Comparison of ENCODE assay signal across 15 cellular contexts in the genomic region with DNA sequence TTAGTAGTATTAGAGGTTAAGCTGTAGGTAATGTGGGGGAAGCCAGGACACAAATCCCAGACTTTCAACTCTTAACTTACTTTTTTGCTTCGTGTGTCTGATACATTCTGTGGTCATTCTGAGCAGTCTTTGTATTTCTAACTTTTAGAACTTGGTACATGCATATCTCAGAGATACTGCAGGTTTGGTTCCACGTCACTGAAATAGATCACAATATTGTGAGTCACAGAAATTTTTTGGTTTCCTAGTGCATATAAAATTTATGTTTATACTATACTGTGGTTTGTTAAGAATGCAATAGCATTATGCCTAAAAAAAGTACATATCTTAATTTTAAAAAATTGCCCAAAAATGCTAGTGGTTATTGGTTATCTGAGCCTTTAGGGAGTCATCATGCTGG. TPM values are rescaled to one million over a fixed set of nuclear protein-coding genes. Genes with fewer than 3 reads are reported as not detected.
A peak's percentile ranks its signal among the peaks of the same experiment; 100 is the strongest.
DNase-seq lines count a peak whose midpoint lies in the region; FAIRE-seq and TF ChIP-seq lines count a peak whose summit lies in the region.
"Had no signal": no experiment of that assay in that cellular context is flagged by ENCODE, and none has a peak within 500 bp of the region (broad histone marks: within the 10 kb centered on the region; RNA-seq: fewer than 3 reads in every experiment).

No MANE protein-coding gene starts in this region.

- no peaks in the 10 kb centered on the region for H3K9me3 ChIP-seq in kidney (ENCODE audit: control insufficient read depth in 1 of 2, low read length in 2 of 2)
- H3K9me3 ChIP-seq: BLaER1, Peyer's patch had no signal

- no peak overlapping the region for H3K27ac Mint-ChIP-seq in neural crest cell (ENCODE audit: unreplicated experiment)
- no peak overlapping the region for H3K27ac Mint-ChIP-seq in Calu3 (ENCODE audit: unreplicated experiment)

- H3K4me3 Mint-ChIP-seq in neural crest cell, result peak overlapping the region; percentile 58
- H3K4me3 Mint-ChIP-seq in Calu3 (ENCODE audit: low read depth, unreplicated experiment), result no peak overlapping the region

- no peak overlapping the region for H3K4me3 ChIP-seq in choroid plexus epithelial cell (ENCODE audit: low read depth, low read length)
- no peak overlapping the region for H3K4me3 ChIP-seq in kidney (ENCODE audit: low read length in 2 of 2)
- H3K4me3 ChIP-seq: BLaER1, Peyer's patch had no signal

- no peak overlapping the region for H3K9ac ChIP-seq in kidney (ENCODE audit: low read length in 2 of 2)
- H3K9ac ChIP-seq: BLaER1 had no signal

- no TSS peak for BruUV-seq in Calu3 (replicated peaks; lab: Mats Ljungman, UMichigan)

- CTCF ChIA-PET in Calu3 (lab: Charles Lee), result no interaction called here

- intact Hi-C loops in kidney (cut with DNase I) (no loop called here), Calu3 (cut with micrococcal nuclease; ENCODE audit: unreplicated experiment) (loop anchor here (5.0 kb wide), 1 partner anchor 72 kb away; a partner anchor contains a TSS)

- H3K27me3 Mint-ChIP-seq in neural crest cell (ENCODE audit: low read depth), result no peaks in the 10 kb centered on the region
- H3K27me3 Mint-ChIP-seq in Calu3 (ENCODE audit: unreplicated experiment), result no peaks in the 10 kb centered on the region

- H3K36me3 Mint-ChIP-seq in neural crest cell (ENCODE audit: low read depth) (no peaks in the 10 kb centered on the region), Calu3 (ENCODE audit: insufficient read depth, unreplicated experiment) (peaks cover 47% of the 10 kb centered on the region)

- peaks cover 26% of the 10 kb centered on the region for H3K4me1 Mint-ChIP-seq in neural crest cell
- H3K4me1 Mint-ChIP-seq in Calu3 (ENCODE audit: low read depth, unreplicated experiment), result peaks cover 18% of the 10 kb centered on the region

- DNase-seq in EL (peak; percentile 70), M059J (ENCODE audit: low read depth) (peak; percentile 42), choroid plexus epithelial cell (ENCODE audit: low read depth) (peak; percentile 50), neural crest cell (ENCODE audit: low read depth, low spot score) (no peak), NCI-H510A treated with DMSO at 0.1 percent for 48 hours (lab: John Stamatoyannopoulos, UW) (no peak), kidney (no peak), NCI-H1105 treated with DMSO at 0.1 percent for 48 hours (lab: John Stamatoyannopoulos, UW) (no peak), Calu3 (no peak)
- DNase-seq: ACHN, NCI-H1694 treated with DMSO at 0.1 percent for 48 hours, NCI-H446 treated with DMSO at 0.1 percent for 48 hours, Peyer's patch had no signal

- H3K4me1 ChIP-seq in kidney (ENCODE audit: control insufficient read depth in 1 of 2, insufficient read depth in 1 of 2, low read depth in 1 of 2, low read length in 2 of 2), result peaks cover 5 to 9% of the 10 kb centered on the region in 2 donors

- H3K9me3 Mint-ChIP-seq in neural crest cell, result no peaks in the 10 kb centered on the region
- no peaks in the 10 kb centered on the region for H3K9me3 Mint-ChIP-seq in Calu3 (ENCODE audit: low read depth, unreplicated experiment)

- no peak overlapping the region for H3K27ac ChIP-seq in kidney (ENCODE audit: low read depth in 2 of 2, low read length in 2 of 2)
- H3K27ac ChIP-seq: BLaER1, Peyer's patch had no signal

- H3K36me3 ChIP-seq in kidney (ENCODE audit: control insufficient read depth in 1 of 2, insufficient read depth in 2 of 2, low read length in 2 of 2), result no peaks in the 10 kb centered on the region
- H3K36me3 ChIP-seq: Peyer's patch had no signal

- no peak for TF ChIP-seq CTCF in choroid plexus epithelial cell (conservative IDR thresholded peaks at IDR 0.05; ENCODE audit: low read depth, low read length)
- TF ChIP-seq CTCF in neural crest cell (conservative IDR thresholded peaks at IDR 0.05), result no peak
- TF ChIP-seq CTCF in kidney (IDR thresholded peaks at IDR 0.05; ENCODE audit: borderline replicate concordance, extremely low read depth, insufficient read depth), result no peak
- no peak for TF ChIP-seq CTCF in Calu3 (IDR thresholded peaks at IDR 0.05; ENCODE audit: unreplicated experiment)

- no peak for FAIRE-seq in kidney (lab: Jason Lieb, UNC)
- FAIRE-seq: GM12891, HTR-8/SVneo had no signal

RNA-seq across cellular contexts. Expression of a gene that starts 3.2 kb away (rescaled TPM):
- 6.4 and 11.1 TPM in 2 replicates for total RNA-seq in M059J (2014; rRNA removed; shearing (Covaris generic))
- total RNA-seq in neural crest cell (25.9 and 27.1 TPM in 2 replicates), kidney (8.3 TPM), Calu3 (2022) (25.2 and 25.7 TPM in 2 replicates)
- 1.4 TPM for polyA plus RNA-seq in kidney (ENCODE audit: insufficient read depth, low read depth, low replicate concordance)

RNA-seq across cellular contexts. Expression of a gene that starts 3.3 kb away (rescaled TPM):
- total RNA-seq in M059J (2014; rRNA removed; shearing (Covaris generic)), result 22.7 and 23.6 TPM in 2 replicates
- total RNA-seq in neural crest cell (29.4 and 29.7 TPM in 2 replicates), kidney (19.6 TPM), Calu3 (2022) (35.8 and 36.3 TPM in 2 replicates)
- 7.1 TPM for polyA plus RNA-seq in kidney (ENCODE audit: insufficient read depth, low read depth, low replicate concordance)

Comparison
In these comparisons a context has a peak if more than half of its experiments do, and no peak if none do; other contexts are left out.
1. DNase-seq: peak in EL (single experiment), M059J (single experiment) and choroid plexus epithelial cell (single experiment); none in neural crest cell (single experiment), NCI-H510A treated with DMSO at 0.1 percent for 48 hours (single experiment), kidney (single experiment), NCI-H1105 treated with DMSO at 0.1 percent for 48 hours (single experiment) and Calu3 (single experiment).